In genomic region chr10:8051109-8051781, GRCh38 we compare ENCODE assay signal across 10 cellular contexts. TPM values are rescaled to one million over a fixed set of nuclear protein-coding genes. Genes with fewer than 3 reads are reported as not detected.
A peak's percentile ranks its signal among the peaks of the same experiment; 100 is the strongest.
DNase-seq lines count a peak whose midpoint lies in the region; ATAC-seq, FAIRE-seq and TF ChIP-seq lines count a peak whose summit lies in the region.
"Had no signal": no experiment of that assay in that cellular context is flagged by ENCODE, and none has a peak within 500 bp of the region (broad histone marks: within the 10 kb centered on the region; RNA-seq: fewer than 3 reads in every experiment).

No MANE protein-coding gene starts in this region.

- no peak overlapping the region for H2BK120ac ChIP-seq in H1 (replicated peaks; ENCODE audit: low read depth, low read length)

- H2BK15ac ChIP-seq in H1 (ENCODE audit: low read length), result no peak overlapping the region

- POLR2A ChIA-PET in CD8-positive, alpha-beta memory T cell (lab: Charles Lee), result interaction anchor here (1.0 kb wide), 1 partner anchor 9 kb away, joined by 6 read pairs; no protein-coding TSS in a partner anchor
- POLR2A ChIA-PET in HEK293 (lab: Yijun Ruan, JAX), result interaction anchor here (0.8 kb wide), 1 partner anchor 10 kb away, joined by 3 read pairs; no protein-coding TSS in a partner anchor
- POLR2A ChIA-PET in H1 (lab: Charles Lee; ENCODE audit: partially characterized antibody), result interaction anchor here (0.7 to 1.8 kb wide), 4 partner anchors 9 to 17 kb away, joined by 3 to 10 read pairs (median 6); no protein-coding TSS in a partner anchor

- TF ChIP-seq RAD21 in H1 (IDR thresholded peaks at IDR 0.05 in 1 of 2, conservative IDR thresholded peaks at IDR 0.05 in 1 of 2; ENCODE audit: low read depth in 2 of 2, low read length in 2 of 2), result no peak

- peak overlapping the region; percentile 79 to 84 for H3K4me2 ChIP-seq in H1 (ENCODE audit: insufficient read depth in 1 of 2, low read depth in 2 of 2, low read length in 2 of 2)

- no peak overlapping the region for H2AK5ac ChIP-seq in H1 (ENCODE audit: low read depth, low read length)

- H3K9me3 Mint-ChIP-seq in CD8-positive, alpha-beta memory T cell, result peaks cover 0 to 4% (median 0%) of the 10 kb centered on the region in 5 donors

- no peaks in the 10 kb centered on the region for H3K36me3 ChIP-seq in CD8-positive, alpha-beta memory T cell (ENCODE audit: insufficient read depth, low read length)
- H3K36me3 ChIP-seq in HEK293 (ENCODE audit: control insufficient read depth in 2 of 2, insufficient read depth in 1 of 2, low read length in 2 of 2), result peaks cover 0 to 8% of the 10 kb centered on the region in 2 experiments; a peak in 1 of 3 replicates
- no peaks in the 10 kb centered on the region; a peak in 1 of 8 replicates for H3K36me3 ChIP-seq in H1 (ENCODE audit: control insufficient read depth in 2 of 4, insufficient read depth in 4 of 4, low read length in 3 of 4)
- H3K36me3 ChIP-seq: SJSA1 had no signal

- H3K23me2 ChIP-seq in H1 (ENCODE audit: low read depth, low read length), result peaks cover 19% of the 10 kb centered on the region

- intact Hi-C loops in posterior vena cava (cut with DNase I), result loop anchor here in 1 of 2 donors (5.0 kb wide), 1 partner anchor 909 kb away; no protein-coding TSS in a partner anchor

- peak overlapping the region in 4 of 7 donors; percentile 31 to 73 (median 50) for H3K4me3 Mint-ChIP-seq in CD8-positive, alpha-beta memory T cell

- CTCF ChIA-PET in CD8-positive, alpha-beta memory T cell (lab: Charles Lee), result interaction anchor here (1.0 to 1.1 kb wide), 4 partner anchors 10 to 422 kb away, joined by 3 read pairs; no protein-coding TSS in a partner anchor
- CTCF ChIA-PET in HEK293 (lab: Yijun Ruan, JAX), result interaction anchor here (0.6 to 0.8 kb wide), 2 partner anchors 113 to 526 kb away, joined by 3 read pairs; no protein-coding TSS in a partner anchor
- CTCF ChIA-PET in H1 (lab: Charles Lee; ENCODE audit: partially characterized antibody), result interaction anchor here (0.6 to 2.0 kb wide), 4 partner anchors 9 to 463 kb away, joined by 3 to 7 read pairs (median 4); no protein-coding TSS in a partner anchor

- H3K79me1 ChIP-seq in H1 (ENCODE audit: low read depth, low read length), result no peaks in the 10 kb centered on the region

- H3K18ac ChIP-seq in H1 (ENCODE audit: extremely low read depth, low read length), result peak overlapping the region; percentile 7; the same call in 1 of the 2 replicates

- no peak overlapping the region for H2BK5ac ChIP-seq in H1 (ENCODE audit: low read depth, low read length)

- no peak overlapping the region for H4K91ac ChIP-seq in H1 (replicated peaks; ENCODE audit: insufficient read length, low read length)

- H3K4me1 ChIP-seq in CD8-positive, alpha-beta memory T cell (ENCODE audit: insufficient read depth, low read length), result peaks cover 62% of the 10 kb centered on the region
- H3K4me1 ChIP-seq in HEK293 (ENCODE audit: control insufficient read depth, insufficient read depth, low read length) (no peaks in the 10 kb centered on the region; the same call in 1 of the 2 replicates), H1 (replicated peaks in 1 of 4; ENCODE audit: control insufficient read depth in 3 of 4, insufficient read depth in 4 of 4, low read length in 3 of 4) (peaks cover 5 to 50% (median 27%) of the 10 kb centered on the region in 4 experiments)

- 1% methylated on average over 21 of the region's 48 CpGs; no CpG with 5 or more reads in 1 of the 2 experiments for WGBS in H1 (ENCODE audit: extremely low coverage in 1 of 2, insufficient coverage in 1 of 2, insufficient read length in 1 of 2, insufficient replicate concordance in 2 of 2, low coverage in 1 of 2, low lambda C conversion rate in 2 of 2, missing lambda C conversion rate in 1 of 2), 2 experiments

- peaks cover 0 to 12% (median 0%) of the 10 kb centered on the region in 3 donors for H3K36me3 Mint-ChIP-seq in CD8-positive, alpha-beta memory T cell

- H3K27ac Mint-ChIP-seq in CD8-positive, alpha-beta memory T cell, result peak overlapping the region in 1 of 8 donors; percentile 67

- H3K27me3 Mint-ChIP-seq in CD8-positive, alpha-beta memory T cell, result peaks cover 50 to 53% of the 10 kb centered on the region in 2 donors

- peaks cover 14 to 24% of the 10 kb centered on the region in 2 experiments for H4K20me1 ChIP-seq in H1 (replicated peaks in 1 of 2; ENCODE audit: control insufficient read depth in 1 of 2, insufficient read depth in 2 of 2, low read length in 2 of 2)

- no peak overlapping the region for H3K56ac ChIP-seq in H1 (replicated peaks; ENCODE audit: insufficient read length, low read depth, low read length)

- H2AFZ ChIP-seq in H1 (ENCODE audit: low read length), result no peak overlapping the region

- TF ChIP-seq EP300 in H1 (IDR thresholded peaks at IDR 0.05; ENCODE audit: borderline replicate concordance in 1 of 2, low read depth in 2 of 2, low read length in 2 of 2), result no peak

- H4K5ac ChIP-seq in H1 (ENCODE audit: insufficient read length, low read depth, low read length), result no peak overlapping the region

- no peak overlapping the region for H3K4me3 ChIP-seq in CD8-positive, alpha-beta memory T cell (ENCODE audit: low read length)
- H3K4me3 ChIP-seq in HEK293 (ENCODE audit: low read depth, low read length), result no peak overlapping the region
- H3K4me3 ChIP-seq in H1 (ENCODE audit: extremely low read depth in 1 of 4, insufficient read depth in 2 of 4, low read depth in 3 of 4, low read length in 4 of 4), result peak overlapping the region in 3 of 4 experiments; percentile 14 to 54 (median 28); a peak in 4 of 8 replicates

- no peak for TF ChIP-seq POLR2A in H1 (IDR thresholded peaks at IDR 0.05; ENCODE audit: control extremely low read depth in 1 of 2, low read depth in 2 of 2, low read length in 2 of 2)

- H2BK12ac ChIP-seq in H1 (ENCODE audit: low read depth, low read length), result no peak overlapping the region; the same call in 1 of the 2 replicates

- no peaks in the 10 kb centered on the region for H3K79me2 ChIP-seq in H1 (ENCODE audit: control insufficient read depth in 1 of 2, insufficient read depth in 2 of 2, low read length in 2 of 2)

- DNase-seq in CD8-positive, alpha-beta memory T cell, result peak in 1 of 5 donors; percentile 29
- peak in 1 of 2 experiments; percentile 81 for DNase-seq in H1 (ENCODE audit: low read depth in 1 of 2, low spot score in 2 of 2)
- peak; percentile 79 for DNase-seq in posterior vena cava (ENCODE audit: low spot score)
- DNase-seq in NCI-H128 (lab: John Stamatoyannopoulos, UW; ENCODE audit: unreplicated experiment), result no peak
- no peak for DNase-seq in putamen (ENCODE audit: low spot score)

- no peak overlapping the region for H3K23ac ChIP-seq in H1 (ENCODE audit: insufficient read length)

- H3K9ac ChIP-seq in H1 (replicated peaks in 1 of 4; ENCODE audit: extremely low read depth in 1 of 4, low read depth in 3 of 4, low read length in 3 of 4), result no peak overlapping the region

- ATAC-seq in HG03175 (IDR thresholded peaks at IDR 0.05; ENCODE audit: unreplicated experiment), result no peak
- ATAC-seq in HG03097 (IDR thresholded peaks at IDR 0.05; ENCODE audit: low FRiP score, unreplicated experiment), result no peak

- TF ChIP-seq CTCF in HEK293 (tag by site-specific recombination; IDR thresholded peaks at IDR 0.05), result no peak
- no peak for TF ChIP-seq CTCF in H1 (IDR thresholded peaks at IDR 0.05; ENCODE audit: control extremely low read depth in 1 of 3, insufficient read depth in 1 of 3, low read depth in 1 of 3, low read length in 3 of 3)

- H3K27ac ChIP-seq in CD8-positive, alpha-beta memory T cell (ENCODE audit: low read depth, low read length), result no peak overlapping the region
- H3K27ac ChIP-seq in HEK293 (ENCODE audit: extremely low read depth, low read depth, low read length) (peak overlapping the region; percentile 100), H1 (ENCODE audit: low read depth, low read length) (no peak overlapping the region)
- H3K27ac ChIP-seq: SJSA1 had no signal

- peaks cover 40 to 63% (median 50%) of the 10 kb centered on the region in 3 donors for H3K4me1 Mint-ChIP-seq in CD8-positive, alpha-beta memory T cell

- H2BK20ac ChIP-seq in H1 (ENCODE audit: low read length), result no peak overlapping the region

- no peak overlapping the region for H3K4ac ChIP-seq in H1 (replicated peaks; ENCODE audit: insufficient read length, low read depth, low read length)

- H3K27me3 ChIP-seq in CD8-positive, alpha-beta memory T cell (ENCODE audit: insufficient read depth, low read length, poor library complexity, severe bottlenecking), result peaks cover 69% of the 10 kb centered on the region
- H3K27me3 ChIP-seq in H1 (replicated peaks in 1 of 4; ENCODE audit: control insufficient read depth in 3 of 4, extremely low read depth in 1 of 4, insufficient read depth in 3 of 4, low read length in 3 of 4), result peaks cover 69 to 98% (median 95%) of the 10 kb centered on the region in 4 experiments

- no peak overlapping the region for H3K14ac ChIP-seq in H1 (ENCODE audit: insufficient read length)

- H4K8ac ChIP-seq in H1 (ENCODE audit: extremely low read depth, insufficient read depth, low read length), result peak overlapping the region; percentile 76; the same call in 1 of the 2 replicates

- FAIRE-seq in H1 (lab: Jason Lieb, UNC), result no peak

- H3K9me3 ChIP-seq in CD8-positive, alpha-beta memory T cell (ENCODE audit: low read length), result no peaks in the 10 kb centered on the region
- H3K9me3 ChIP-seq in HEK293 (ENCODE audit: control insufficient read depth, insufficient read depth, low read depth, low read length), result no peaks in the 10 kb centered on the region
- H3K9me3 ChIP-seq in H1 (ENCODE audit: insufficient read depth in 2 of 2, low read depth in 1 of 2, low read length in 1 of 2), result no peaks in the 10 kb centered on the region
- H3K9me3 ChIP-seq: SJSA1 had no signal

TF ChIP-seq in H1, 55 proteins besides CTCF, POLR2A, EP300 and RAD21 (continues in another document):
- TF ChIP-seq BACH1 (IDR thresholded peaks at IDR 0.05; ENCODE audit: low read length) (no peak), SRF (IDR thresholded peaks at IDR 0.05; ENCODE audit: low read depth, low read length) (no peak), GTF2F1 (IDR thresholded peaks at IDR 0.05; ENCODE audit: borderline replicate concordance, low read depth, low read length) (no peak), POU5F1 (IDR thresholded peaks at IDR 0.05; ENCODE audit: low read depth, low read length) (no peak), NANOG (IDR thresholded peaks at IDR 0.05; ENCODE audit: insufficient read depth, low read depth, low read length, poor library complexity, severe bottlenecking) (no peak)

RNA-seq across cellular contexts. Expression of gene GATA3, which starts 3.2 kb away (rescaled TPM):
- total RNA-seq in CD8-positive, alpha-beta memory T cell, result 10 to 100 TPM; 48.9 to 53.3 TPM
- polyA plus RNA-seq in CD8-positive, alpha-beta memory T cell, result 58.6 TPM
- 0.43 and 0.80 TPM in 2 replicates for total RNA-seq in H1 (2021; fragmentation: NEBNext Ultra II Directional; extraction: Animal tissue kit (Norgen Biotek cat#: 25700))
- 0.02 and 0.11 TPM in 2 replicates for polyA plus RNA-seq in H1 (2011; rRNA removed)
- 0.06 TPM for polyA plus RNA-seq in H1 (2011; cell fraction: cytosol; rRNA removed)
- 0.04 TPM for polyA plus RNA-seq in H1 (2011; cell fraction: nucleus; rRNA removed)
- polyA plus RNA-seq in H1 (2012, experiment 1 of 2), result 0.13 to 0.23 TPM (median 0.18 TPM) in 3 of 4 replicates, not detected in the other
- polyA plus RNA-seq in H1 (2012, experiment 2 of 2), result 0.21 TPM
- polyA plus RNA-seq in H1 (2013, experiment 1 of 2), result 0.30 TPM
- 0.29 TPM for polyA plus RNA-seq in H1 (2013, experiment 2 of 2)
- polyA minus RNA-seq in H1 (2011; rRNA and poly(A)+ RNA removed), result not detected in 2 replicates
- not detected for polyA minus RNA-seq in H1 (2011; cell fraction: cytosol; rRNA and poly(A)+ RNA removed)
- not detected for polyA minus RNA-seq in H1 (2011; cell fraction: nucleus; rRNA and poly(A)+ RNA removed)
- under 1 TPM; 0.97 to 1.00 TPM for total RNA-seq in posterior vena cava
- total RNA-seq: SJSA1 had no signal
- polyA plus RNA-seq: neural cell had no signal

Comparison
In these comparisons a context has a peak if more than half of its experiments do, and no peak if none do; other contexts are left out.
1. H3K4me3 ChIP-seq: peak in H1 (3 of 4); none in CD8-positive, alpha-beta memory T cell (single experiment) and HEK293 (single experiment).
2. RNA of gene GATA3, which starts 3.2 kb away (total RNA-seq): 48.9 to 53.3 TPM in CD8-positive, alpha-beta memory T cell; 0.97 to 1.00 TPM in posterior vena cava and 0.43 to 0.80 TPM in H1; every median in the first group is over 10 times any median in the second.